In genomic region chr11:4032097-4032496, GRCh38 we compare ENCODE assay signal across 18 cellular contexts.
"Had no signal": no experiment of that assay in that cellular context is flagged by ENCODE, and none has a peak within 500 bp of the region (broad histone marks: within the 10 kb centered on the region; RNA-seq: fewer than 3 reads in every experiment).

No MANE protein-coding gene starts in this region.

- H3K4me3 Mint-ChIP-seq: nephron had no signal

- H3K36me3 ChIP-seq: heart left ventricle, pancreas, suprapubic skin, tibial artery had no signal

- H3K27ac ChIP-seq: heart left ventricle, pancreas, suprapubic skin, tibial artery had no signal

- H3K4me1 ChIP-seq: pancreas, suprapubic skin had no signal

- DNase-seq: effector memory CD4-positive, alpha-beta T cell; heart left ventricle; hippocampal formation; left colon; left ventricle myocardium superior; mesendoderm; naive B cell; occipital lobe; pancreas; right cardiac atrium; small intestine; stimulated activated CD4-positive, alpha-beta T cell treated with anti-CD3 and anti-CD28 coated beads, Interleukin-12 subunit alpha, Interleukin-12 subunit beta, amount 100 ng/mL, for 4 hours; stimulated activated naive CD4-positive, alpha-beta T cell; tibial artery had no signal

- H3K27me3 ChIP-seq: heart left ventricle, pancreas, suprapubic skin, tibial artery had no signal

- H3K9me3 ChIP-seq: pancreas, suprapubic skin had no signal

- H3K27ac Mint-ChIP-seq: naive B cell, nephron, progenitor cell of endocrine pancreas had no signal

- ATAC-seq: esophagus mucosa, heart left ventricle, left colon, left ventricle myocardium superior, pancreas, right cardiac atrium had no signal

- H3K27me3 Mint-ChIP-seq: naive B cell, progenitor cell of endocrine pancreas had no signal

- H3K4me3 ChIP-seq: heart left ventricle, pancreas, suprapubic skin, tibial artery had no signal
